Comparison of ENCODE assay signal across 7 cellular contexts in the genomic region with DNA sequence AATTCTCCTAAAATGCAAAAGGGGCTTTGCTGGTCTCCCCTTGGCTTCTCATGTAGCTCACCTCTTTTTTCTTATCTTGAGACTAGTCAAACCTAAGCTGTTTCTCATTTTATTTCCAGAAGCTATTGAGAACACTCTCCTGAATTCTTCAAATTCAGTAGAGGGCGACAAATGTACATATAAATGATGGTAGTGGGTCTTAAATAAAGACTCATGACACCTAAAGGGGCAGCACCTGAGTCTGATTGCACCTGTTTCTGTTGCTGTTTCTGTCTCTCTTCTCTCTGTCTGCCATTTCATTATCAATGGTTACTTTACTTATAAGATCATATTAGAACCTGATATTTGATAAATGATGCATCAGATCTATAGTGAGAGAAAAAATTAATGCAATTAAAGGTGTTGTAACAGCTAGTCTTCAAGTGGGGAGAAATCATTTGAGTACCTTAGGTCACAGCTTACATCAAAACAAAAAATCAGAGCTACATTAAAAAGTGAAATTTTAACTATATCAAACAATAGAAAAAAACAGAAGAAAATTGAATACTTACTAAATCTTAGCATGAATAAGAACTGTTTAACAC. TPM values are rescaled to one million over a fixed set of nuclear protein-coding genes. Genes with fewer than 3 reads are reported as not detected.
A peak's percentile ranks its signal among the peaks of the same experiment; 100 is the strongest.
DNase-seq lines count a peak whose midpoint lies in the region; ATAC-seq and TF ChIP-seq lines count a peak whose summit lies in the region.

No MANE protein-coding gene starts in this region.

- no peak overlapping the region for H3K4me2 ChIP-seq in DND-41 (ENCODE audit: insufficient read depth, low read length)

- CTCF ChIA-PET in activated CD8-positive, alpha-beta T cell treated with anti-CD3 and anti-CD28 coated beads for 36 hours (lab: Charles Lee) = interaction anchor here (0.6 to 4.0 kb wide), 75 partner anchors 8 to 484 kb away, joined by 3 to 42 read pairs (median 5); a partner anchor contains a TSS

- H3K4me3 Mint-ChIP-seq in activated CD8-positive, alpha-beta T cell treated with anti-CD3 and anti-CD28 coated beads for 36 hours = no peak overlapping the region

- no peak overlapping the region for H2AFZ ChIP-seq in DND-41 (ENCODE audit: low read depth, low read length)

- H3K36me3 Mint-ChIP-seq in activated CD8-positive, alpha-beta T cell treated with anti-CD3 and anti-CD28 coated beads for 36 hours (ENCODE audit: low read depth) = no peaks in the 10 kb centered on the region

- no peaks in the 10 kb centered on the region for H3K4me1 ChIP-seq in DND-41 (ENCODE audit: insufficient read depth, low read length)

- H3K27ac ChIP-seq in DND-41 (ENCODE audit: low read length) = no peak overlapping the region

- H3K9me3 Mint-ChIP-seq in activated CD8-positive, alpha-beta T cell treated with anti-CD3 and anti-CD28 coated beads for 36 hours = no peaks in the 10 kb centered on the region

- ATAC-seq in DND-41 (ENCODE audit: insufficient read depth, low read depth) (peak; percentile 47; the same call in 1 of the 3 replicates), GM21528 (IDR thresholded peaks at IDR 0.05; ENCODE audit: low FRiP score, unreplicated experiment) (peak; percentile 76), GM19397 (IDR thresholded peaks at IDR 0.05; ENCODE audit: unreplicated experiment) (no peak)
- peak; percentile 95 for ATAC-seq in activated CD8-positive, alpha-beta T cell treated with anti-CD3 and anti-CD28 coated beads for 36 hours

- DNase-seq in DND-41 (no peak), NCI-H1105 (lab: John Stamatoyannopoulos, UW) (peak; percentile 47), islet precursor cell (peak; percentile 12), NCI-H1048 (lab: John Stamatoyannopoulos, UW) (no peak)
- peak; percentile 32 for DNase-seq in activated CD8-positive, alpha-beta T cell treated with anti-CD3 and anti-CD28 coated beads for 36 hours

- POLR2A ChIA-PET in activated CD8-positive, alpha-beta T cell treated with anti-CD3 and anti-CD28 coated beads for 36 hours (lab: Charles Lee) = interaction anchor here (0.6 to 1.4 kb wide), 6 partner anchors 25 to 315 kb away, joined by 3 to 5 read pairs (median 4); no protein-coding TSS in a partner anchor

- peak; percentile 57 for TF ChIP-seq CTCF in DND-41 (IDR thresholded peaks at IDR 0.05; ENCODE audit: borderline replicate concordance, extremely low read depth, low read length, poor library complexity, severe bottlenecking)
- TF ChIP-seq CTCF in activated CD8-positive, alpha-beta T cell treated with anti-CD3 and anti-CD28 coated beads for 36 hours (IDR thresholded peaks at IDR 0.05) = peak; percentile 47

- no peaks in the 10 kb centered on the region for H3K9me3 ChIP-seq in DND-41 (ENCODE audit: insufficient read depth, low read length, severe bottlenecking)

- peaks cover 8% of the 10 kb centered on the region for H3K27me3 ChIP-seq in DND-41 (ENCODE audit: insufficient read depth, low read length, poor library complexity)

- H4K20me1 ChIP-seq in DND-41 (ENCODE audit: insufficient read depth, low read length) = no peaks in the 10 kb centered on the region

- H3K4me3 ChIP-seq in DND-41 (ENCODE audit: low read depth in 1 of 2, low read length in 2 of 2) = no peak overlapping the region

- H3K36me3 ChIP-seq in DND-41 (ENCODE audit: insufficient read depth, low read length) = no peaks in the 10 kb centered on the region

- no peaks in the 10 kb centered on the region for H3K79me2 ChIP-seq in DND-41 (ENCODE audit: insufficient read depth, low read length)

- intact Hi-C loops in activated CD8-positive, alpha-beta T cell treated with anti-CD3 and anti-CD28 coated beads for 36 hours (cut with micrococcal nuclease) = loop anchor here (2.0 kb wide), 2 partner anchors 81 to 315 kb away; a partner anchor contains a TSS

- no peak overlapping the region for H3K27ac Mint-ChIP-seq in activated CD8-positive, alpha-beta T cell treated with anti-CD3 and anti-CD28 coated beads for 36 hours

- H3K9ac ChIP-seq in DND-41 (ENCODE audit: low read depth, low read length) = no peak overlapping the region

- peaks cover 9% of the 10 kb centered on the region for H3K27me3 Mint-ChIP-seq in activated CD8-positive, alpha-beta T cell treated with anti-CD3 and anti-CD28 coated beads for 36 hours

- peaks cover 8% of the 10 kb centered on the region for H3K4me1 Mint-ChIP-seq in activated CD8-positive, alpha-beta T cell treated with anti-CD3 and anti-CD28 coated beads for 36 hours (ENCODE audit: low read depth)

RNA-seq across cellular contexts. Expression of a gene that starts 7.0 kb away (rescaled TPM):
- not detected for total RNA-seq in activated CD8-positive, alpha-beta T cell treated with anti-CD3 and anti-CD28 coated beads for 36 hours

RNA-seq across cellular contexts. Expression of a gene that starts 43.2 kb away (rescaled TPM):
- total RNA-seq in activated CD8-positive, alpha-beta T cell treated with anti-CD3 and anti-CD28 coated beads for 36 hours = 100 to 1,000 TPM; 110 to 125 TPM

Comparison
In these comparisons a context has a peak if more than half of its experiments do, and no peak if none do; other contexts are left out.
1. DNase-seq: peak in NCI-H1105 (single experiment), activated CD8-positive, alpha-beta T cell treated with anti-CD3 and anti-CD28 coated beads for 36 hours (single experiment) and islet precursor cell (single experiment); none in DND-41 (single experiment) and NCI-H1048 (single experiment).